In genomic region chr3:155382396-155383042, GRCh38 we compare ENCODE assay signal across 8 cellular contexts.
DNase-seq lines count a peak whose midpoint lies in the region; ATAC-seq and TF ChIP-seq lines count a peak whose summit lies in the region.

No MANE protein-coding gene starts in this region.

- H3K9me3 ChIP-seq in body of pancreas (no peaks in the 10 kb centered on the region), thoracic aorta (no peaks in the 10 kb centered on the region)

- 25 to 28% methylated on average over 6 of the region's 6 CpGs for WGBS in body of pancreas, 2 donors

- DNase-seq in activated CD4-positive, alpha-beta T cell treated with anti-CD3 and anti-CD28 coated beads for 48 hours: peak; percentile 30
- DNase-seq in activated CD4-positive, alpha-beta T cell treated with anti-CD3 and anti-CD28 coated beads for 1 hour: no peak
- DNase-seq in NCI-H510A (lab: John Stamatoyannopoulos, UW): peak; percentile 33
- peak; percentile 75 to 85 (median 78) for DNase-seq in body of pancreas
- peak; percentile 64 for DNase-seq in inferior parietal cortex (ENCODE audit: extremely low spot score)
- DNase-seq in thoracic aorta (ENCODE audit: low spot score): no peak
- DNase-seq in activated T-helper 1 cell treated with anti-CD3 and anti-CD28 coated beads, Interleukin-12 subunit alpha, Interleukin-12 subunit beta, Interleukin-2, Interleukin-4 antibody, amounts not matched to agents 30 ng/mL and 10 ng/mL and 1 ng/mL, durations not matched to agents 14 hours and 24 hours and 36 hours (ENCODE audit: low spot score): no peak

- ATAC-seq in HG03159 (IDR thresholded peaks at IDR 0.05; ENCODE audit: unreplicated experiment): peak; percentile 50
- peak; percentile 84 for ATAC-seq in body of pancreas
- ATAC-seq in thoracic aorta (ENCODE audit: insufficient number of reproducible peaks, low FRiP score, low read depth): no peak

- H3K4me1 Mint-ChIP-seq in activated T-helper 1 cell treated with anti-CD3 and anti-CD28 coated beads, Interleukin-12 subunit alpha, Interleukin-12 subunit beta, Interleukin-2, Interleukin-4 antibody, amounts not matched to agents 30 ng/mL and 10 ng/mL and 1 ng/mL, durations not matched to agents 14 hours and 24 hours and 36 hours (ENCODE audit: low read depth): no peaks in the 10 kb centered on the region

- no peak overlapping the region for H3K4me3 Mint-ChIP-seq in activated T-helper 1 cell treated with anti-CD3 and anti-CD28 coated beads, Interleukin-12 subunit alpha, Interleukin-12 subunit beta, Interleukin-2, Interleukin-4 antibody, amounts not matched to agents 30 ng/mL and 10 ng/mL and 1 ng/mL, durations not matched to agents 14 hours and 24 hours and 36 hours

- peaks cover 3% of the 10 kb centered on the region for H3K27me3 Mint-ChIP-seq in activated T-helper 1 cell treated with anti-CD3 and anti-CD28 coated beads, Interleukin-12 subunit alpha, Interleukin-12 subunit beta, Interleukin-2, Interleukin-4 antibody, amounts not matched to agents 30 ng/mL and 10 ng/mL and 1 ng/mL, durations not matched to agents 14 hours and 24 hours and 36 hours (ENCODE audit: insufficient read depth)

- H3K27ac Mint-ChIP-seq in activated T-helper 1 cell treated with anti-CD3 and anti-CD28 coated beads, Interleukin-12 subunit alpha, Interleukin-12 subunit beta, Interleukin-2, Interleukin-4 antibody, amounts not matched to agents 30 ng/mL and 10 ng/mL and 1 ng/mL, durations not matched to agents 14 hours and 24 hours and 36 hours: no peak overlapping the region

- TF ChIP-seq CTCF in body of pancreas (IDR thresholded peaks at IDR 0.05) (peak; percentile 38 to 83 (median 70)), thoracic aorta (IDR thresholded peaks at IDR 0.05) (peak; percentile 11)

- intact Hi-C loops in body of pancreas (cut with DNase I): loop anchor here (10.0 kb wide), 1 partner anchor 312 kb away; no protein-coding TSS in a partner anchor
- intact Hi-C loops in activated T-helper 1 cell treated with anti-CD3 and anti-CD28 coated beads, Interleukin-12 subunit alpha, Interleukin-12 subunit beta, Interleukin-2, Interleukin-4 antibody, amounts not matched to agents 30 ng/mL and 10 ng/mL and 1 ng/mL, durations not matched to agents 14 hours and 24 hours and 36 hours (cut with micrococcal nuclease): loop anchor here (1.0 kb wide), 1 partner anchor 320 kb away; no protein-coding TSS in a partner anchor

- no peaks in the 10 kb centered on the region for H3K4me1 ChIP-seq in body of pancreas
- H3K4me1 ChIP-seq in thoracic aorta (ENCODE audit: control insufficient read depth in 1 of 2, low read depth in 2 of 2): no peaks in the 10 kb centered on the region

- H3K9me3 Mint-ChIP-seq in activated T-helper 1 cell treated with anti-CD3 and anti-CD28 coated beads, Interleukin-12 subunit alpha, Interleukin-12 subunit beta, Interleukin-2, Interleukin-4 antibody, amounts not matched to agents 30 ng/mL and 10 ng/mL and 1 ng/mL, durations not matched to agents 14 hours and 24 hours and 36 hours: no peaks in the 10 kb centered on the region

- H3K4me3 ChIP-seq in body of pancreas: no peak overlapping the region
- H3K4me3 ChIP-seq in thoracic aorta: no peak overlapping the region

- no peaks in the 10 kb centered on the region for H3K36me3 ChIP-seq in body of pancreas (replicated peaks in 1 of 2; ENCODE audit: insufficient read depth in 1 of 2, low read depth in 2 of 2)
- H3K36me3 ChIP-seq in thoracic aorta: no peaks in the 10 kb centered on the region

- TF ChIP-seq POLR2A in body of pancreas (IDR thresholded peaks at IDR 0.05): no peak

- H3K27ac ChIP-seq in body of pancreas: no peak overlapping the region
- no peak overlapping the region for H3K27ac ChIP-seq in thoracic aorta

- H3K27me3 ChIP-seq in body of pancreas (no peaks in the 10 kb centered on the region), thoracic aorta (replicated peaks; ENCODE audit: insufficient read depth) (no peaks in the 10 kb centered on the region)

- H3K36me3 Mint-ChIP-seq in activated T-helper 1 cell treated with anti-CD3 and anti-CD28 coated beads, Interleukin-12 subunit alpha, Interleukin-12 subunit beta, Interleukin-2, Interleukin-4 antibody, amounts not matched to agents 30 ng/mL and 10 ng/mL and 1 ng/mL, durations not matched to agents 14 hours and 24 hours and 36 hours (ENCODE audit: low read depth): no peaks in the 10 kb centered on the region

Comparison
In these comparisons a context has a peak if more than half of its experiments do, and no peak if none do; other contexts are left out.
1. DNase-seq: peak in activated CD4-positive, alpha-beta T cell treated with anti-CD3 and anti-CD28 coated beads for 48 hours (single experiment), NCI-H510A (single experiment), body of pancreas (4 of 4) and inferior parietal cortex (single experiment); none in activated CD4-positive, alpha-beta T cell treated with anti-CD3 and anti-CD28 coated beads for 1 hour (single experiment), thoracic aorta (single experiment) and activated T-helper 1 cell treated with anti-CD3 and anti-CD28 coated beads, Interleukin-12 subunit alpha, Interleukin-12 subunit beta, Interleukin-2, Interleukin-4 antibody, amounts not matched to agents 30 ng/mL and 10 ng/mL and 1 ng/mL, durations not matched to agents 14 hours and 24 hours and 36 hours (single experiment).